Comparison of ENCODE assay signal across 8 cellular contexts in genomic region chr9:87464110-87464991, GRCh38. TPM values are rescaled to one million over a fixed set of nuclear protein-coding genes. Genes with fewer than 3 reads are reported as not detected.
DNase-seq lines count a peak whose midpoint lies in the region; ATAC-seq and TF ChIP-seq lines count a peak whose summit lies in the region.

No MANE protein-coding gene starts in this region.

- H3K4me3 Mint-ChIP-seq in MCF 10A (ENCODE audit: unreplicated experiment) (no peak overlapping the region), Calu3 (ENCODE audit: low read depth, unreplicated experiment) (no peak overlapping the region)

- POLR2A ChIA-PET in MCF 10A (lab: Yijun Ruan, JAX): interaction anchor here (0.5 to 1.6 kb wide), 12 partner anchors 15 to 362 kb away, joined by 3 to 12 read pairs (median 4); partner anchors contain the start of gene DAPK1

- DNase-seq in MCF 10A (ENCODE audit: unreplicated experiment) (peak; percentile 75), breast epithelium (ENCODE audit: low spot score in 2 of 2) (no peak), esophagus muscularis mucosa (ENCODE audit: extremely low spot score) (no peak), upper lobe of right lung (no peak), Calu3 (no peak), esophagus squamous epithelium (lab: John Stamatoyannopoulos, UW) (no peak)

- intact Hi-C loops in MCF 10A (cut with micrococcal nuclease) (loop anchor here (1.0 kb wide), 1 partner anchor 89 kb away; no protein-coding TSS in a partner anchor), breast epithelium (cut with DNase I; ENCODE audit: low total_unique reads) (no loop called here), esophagus muscularis mucosa (cut with DNase I) (no loop called here), upper lobe of right lung (cut with DNase I) (no loop called here), Calu3 (cut with micrococcal nuclease; ENCODE audit: unreplicated experiment) (no loop called here), esophagus squamous epithelium (cut with DNase I) (no loop called here)

- no peak for TF ChIP-seq EP300 in esophagus muscularis mucosa (IDR thresholded peaks at IDR 0.05)

- no TSS peak for BruUV-seq in MCF 10A (replicated peaks; lab: Mats Ljungman, UMichigan)
- no TSS peak for BruUV-seq in Calu3 (replicated peaks; lab: Mats Ljungman, UMichigan)

- H3K27ac ChIP-seq in breast epithelium: peak overlapping the region in 1 of 2 donors; percentile 21
- H3K27ac ChIP-seq in esophagus muscularis mucosa (replicated peaks in 1 of 4): peak overlapping the region; percentile 9 to 66 (median 39)
- peak overlapping the region; percentile 51 for H3K27ac ChIP-seq in upper lobe of right lung
- H3K27ac ChIP-seq in esophagus squamous epithelium: peak overlapping the region in 2 of 4 donors; percentile 18

- peaks cover 6% of the 10 kb centered on the region for H3K4me1 Mint-ChIP-seq in MCF 10A (ENCODE audit: insufficient read depth, unreplicated experiment)
- H3K4me1 Mint-ChIP-seq in Calu3 (ENCODE audit: low read depth, unreplicated experiment): no peaks in the 10 kb centered on the region

- WGBS in esophagus muscularis mucosa: 61% methylated on average over 7 of the region's 7 CpGs
- 17% methylated on average over 7 of the region's 7 CpGs for WGBS in esophagus squamous epithelium, 2 donors

- TF ChIP-seq POLR2A in breast epithelium (IDR thresholded peaks at IDR 0.05) (no peak), esophagus muscularis mucosa (IDR thresholded peaks at IDR 0.05; ENCODE audit: low read depth) (no peak), esophagus squamous epithelium (IDR thresholded peaks at IDR 0.05) (no peak)

- H3K36me3 Mint-ChIP-seq in MCF 10A (ENCODE audit: insufficient read depth, unreplicated experiment) (no peaks in the 10 kb centered on the region), Calu3 (ENCODE audit: insufficient read depth, unreplicated experiment) (no peaks in the 10 kb centered on the region)

- TF ChIP-seq CTCF in MCF 10A (IDR thresholded peaks at IDR 0.05; ENCODE audit: unreplicated experiment): no peak
- no peak for TF ChIP-seq CTCF in breast epithelium (IDR thresholded peaks at IDR 0.05)
- no peak for TF ChIP-seq CTCF in esophagus muscularis mucosa (IDR thresholded peaks at IDR 0.05)
- TF ChIP-seq CTCF in upper lobe of right lung (IDR thresholded peaks at IDR 0.05): no peak
- TF ChIP-seq CTCF in Calu3 (IDR thresholded peaks at IDR 0.05; ENCODE audit: unreplicated experiment): no peak
- TF ChIP-seq CTCF in esophagus squamous epithelium (IDR thresholded peaks at IDR 0.05): no peak

- H3K9me3 ChIP-seq in breast epithelium (no peaks in the 10 kb centered on the region), esophagus muscularis mucosa (no peaks in the 10 kb centered on the region), upper lobe of right lung (no peaks in the 10 kb centered on the region), esophagus squamous epithelium (no peaks in the 10 kb centered on the region)

- H3K27ac Mint-ChIP-seq in MCF 10A (ENCODE audit: low read depth, unreplicated experiment): peak overlapping the region; percentile 82
- H3K27ac Mint-ChIP-seq in Calu3 (ENCODE audit: unreplicated experiment): no peak overlapping the region

- H3K27me3 ChIP-seq in breast epithelium (no peaks in the 10 kb centered on the region), esophagus muscularis mucosa (no peaks in the 10 kb centered on the region), upper lobe of right lung (no peaks in the 10 kb centered on the region), esophagus squamous epithelium (no peaks in the 10 kb centered on the region)

- CTCF ChIA-PET in MCF 10A (lab: Yijun Ruan, JAX): interaction anchor here (0.6 kb wide), 1 partner anchor 206 kb away, joined by 3 read pairs; no protein-coding TSS in a partner anchor
- CTCF ChIA-PET in Calu3 (lab: Charles Lee): no interaction called here

- H3K9me3 Mint-ChIP-seq in MCF 10A (ENCODE audit: unreplicated experiment) (no peaks in the 10 kb centered on the region), Calu3 (ENCODE audit: low read depth, unreplicated experiment) (no peaks in the 10 kb centered on the region)

- H3K36me3 ChIP-seq in breast epithelium (no peaks in the 10 kb centered on the region), esophagus muscularis mucosa (no peaks in the 10 kb centered on the region), upper lobe of right lung (no peaks in the 10 kb centered on the region), esophagus squamous epithelium (no peaks in the 10 kb centered on the region)

- no peaks in the 10 kb centered on the region for H3K27me3 Mint-ChIP-seq in MCF 10A (ENCODE audit: insufficient read depth, unreplicated experiment)
- no peaks in the 10 kb centered on the region for H3K27me3 Mint-ChIP-seq in Calu3 (ENCODE audit: unreplicated experiment)

- H3K4me1 ChIP-seq in breast epithelium (no peaks in the 10 kb centered on the region), esophagus muscularis mucosa (peaks cover 0 to 15% (median 12%) of the 10 kb centered on the region in 4 donors), upper lobe of right lung (peaks cover 12% of the 10 kb centered on the region), esophagus squamous epithelium (peaks cover 0 to 15% (median 3%) of the 10 kb centered on the region in 3 donors)

- peak; percentile 60 for ATAC-seq in HG03342 (IDR thresholded peaks at IDR 0.05; ENCODE audit: unreplicated experiment)
- ATAC-seq in upper lobe of right lung: peak; percentile 41
- ATAC-seq in SK-N-SH treated with all-trans-retinoic acid at 6 μM for 48 hours: no peak

- no peak overlapping the region for H3K4me3 ChIP-seq in breast epithelium
- no peak overlapping the region for H3K4me3 ChIP-seq in esophagus muscularis mucosa
- no peak overlapping the region for H3K4me3 ChIP-seq in upper lobe of right lung
- H3K4me3 ChIP-seq in esophagus squamous epithelium: no peak overlapping the region

TF ChIP-seq in SK-N-SH treated with all-trans-retinoic acid at 6 μM for 48 hours, 23 proteins besides CTCF, POLR2A, EP300 and RAD21 (continues in another document):
- TF ChIP-seq PATZ1 (CRISPR knock-in tag; IDR thresholded peaks at IDR 0.05; ENCODE audit: borderline replicate concordance) (no peak), TOX (CRISPR knock-in tag; IDR thresholded peaks at IDR 0.05; ENCODE audit: borderline replicate concordance) (no peak), CSDC2 (CRISPR knock-in tag; IDR thresholded peaks at IDR 0.05) (no peak), ESRRG (CRISPR knock-in tag; IDR thresholded peaks at IDR 0.05) (no peak), CSRNP3 (CRISPR knock-in tag; IDR thresholded peaks at IDR 0.05) (no peak), ZNF565 (CRISPR knock-in tag; conservative IDR thresholded peaks at IDR 0.05; ENCODE audit: low read depth) (no peak), SNAI2 (CRISPR knock-in tag; IDR thresholded peaks at IDR 0.05) (no peak), ZFP3 (CRISPR knock-in tag; IDR thresholded peaks at IDR 0.05) (no peak), ARNTL (CRISPR knock-in tag; IDR thresholded peaks at IDR 0.05; ENCODE audit: borderline replicate concordance, low read depth) (no peak), BACH2 (CRISPR knock-in tag; IDR thresholded peaks at IDR 0.05; ENCODE audit: borderline replicate concordance) (no peak), ZNF70 (CRISPR knock-in tag; IDR thresholded peaks at IDR 0.05) (no peak), ISL1 (CRISPR knock-in tag; IDR thresholded peaks at IDR 0.05) (no peak), CREB5 (CRISPR knock-in tag; IDR thresholded peaks at IDR 0.05; ENCODE audit: low read depth) (no peak), RARB (CRISPR knock-in tag; IDR thresholded peaks at IDR 0.05) (no peak), ZFP30 (CRISPR knock-in tag; IDR thresholded peaks at IDR 0.05) (no peak)

RNA-seq across cellular contexts. Expression of gene DAPK1, which starts 33.3 kb away (rescaled TPM):
- total RNA-seq in MCF 10A (2022) (19.7 and 35.7 TPM in 2 replicates), breast epithelium (10 to 100 TPM; 14.7 to 42.6 (median 34.5) TPM), esophagus muscularis mucosa (10 to 100 TPM; 51.7 to 96.8 (median 80.7) TPM), upper lobe of right lung (168 TPM), Calu3 (2022) (133 and 166 TPM in 2 replicates), esophagus squamous epithelium (10 to 100 TPM in 1 of 4 donors, 1 to 10 TPM in 3; 2.2 to 14.5 (median 5.5) TPM)
